1 cellular context compared by ENCODE assay signal in genomic region chr1:155214702-155215101, GRCh38. TPM values are rescaled to one million over a fixed set of nuclear protein-coding genes. Genes with fewer than 3 reads are reported as not detected.
"Had no signal": no experiment of that assay in that cellular context is flagged by ENCODE, and none has a peak within 500 bp of the region (broad histone marks: within the 10 kb centered on the region; RNA-seq: fewer than 3 reads in every experiment).

No MANE protein-coding gene starts in this region.

RNA-seq across cellular contexts. Expression of gene TRIM46, which starts 41.1 kb away (rescaled TPM):
- total RNA-seq: cardiac septum had no signal
